In genomic region chr7:5296627-5297226, GRCh38 we compare ENCODE assay signal across 7 cellular contexts. TPM values are rescaled to one million over a fixed set of nuclear protein-coding genes. Genes with fewer than 3 reads are reported as not detected.
DNase-seq lines count a peak whose midpoint lies in the region; ATAC-seq and TF ChIP-seq lines count a peak whose summit lies in the region.

No MANE protein-coding gene starts in this region.

- H3K27ac ChIP-seq in left ventricle myocardium inferior (replicated peaks) = no peak overlapping the region

- ATAC-seq in HG03159 (IDR thresholded peaks at IDR 0.05; ENCODE audit: unreplicated experiment) (peak; percentile 55), GM18520 (IDR thresholded peaks at IDR 0.05; ENCODE audit: unreplicated experiment) (no peak)
- ATAC-seq in activated CD4-positive, CD25-positive, alpha-beta regulatory T cell treated with anti-CD3 and anti-CD28 coated beads, Interleukin-2, amount 50 U/mL, for 24 hours = peak; percentile 74 to 80

- peaks cover 38% of the 10 kb centered on the region for H3K27me3 ChIP-seq in left ventricle myocardium inferior (ENCODE audit: low read depth)

- no peaks in the 10 kb centered on the region for H3K4me1 ChIP-seq in left ventricle myocardium inferior

- H3K9me3 ChIP-seq in left ventricle myocardium inferior (replicated peaks) = peaks cover 4% of the 10 kb centered on the region

- DNase-seq in effector CD4-positive, alpha-beta T cell = peak; percentile 66
- DNase-seq in stimulated activated CD4-positive, alpha-beta T cell treated with anti-CD3 and anti-CD28 coated beads, Interleukin-2, amount 100 ng/mL, for 48 hours = peak; percentile 48 to 67
- no peak for DNase-seq in left ventricle myocardium inferior
- DNase-seq in SKM-1 treated with dmso at 0.1 percent for 144 hours (lab: John Stamatoyannopoulos, UW; ENCODE audit: unreplicated experiment) = no peak

- H3K36me3 ChIP-seq in left ventricle myocardium inferior = no peaks in the 10 kb centered on the region

- TF ChIP-seq CTCF in left ventricle myocardium inferior (IDR thresholded peaks at IDR 0.05; ENCODE audit: borderline replicate concordance) = no peak

- no peak overlapping the region for H3K4me3 ChIP-seq in left ventricle myocardium inferior

- intact Hi-C loops in left ventricle myocardium inferior (cut with micrococcal nuclease) = no loop called here

RNA-seq across cellular contexts. Expression of gene SLC29A4, which starts 14.0 kb away (rescaled TPM):
- 3.7 TPM for total RNA-seq in left ventricle myocardium inferior

Comparison
In these comparisons a context has a peak if more than half of its experiments do, and no peak if none do; other contexts are left out.
1. DNase-seq: peak in effector CD4-positive, alpha-beta T cell (single experiment) and stimulated activated CD4-positive, alpha-beta T cell treated with anti-CD3 and anti-CD28 coated beads, Interleukin-2, amount 100 ng/mL, for 48 hours (2 of 2); none in left ventricle myocardium inferior (single experiment) and SKM-1 treated with dmso at 0.1 percent for 144 hours (single experiment).